In the genomic region with DNA sequence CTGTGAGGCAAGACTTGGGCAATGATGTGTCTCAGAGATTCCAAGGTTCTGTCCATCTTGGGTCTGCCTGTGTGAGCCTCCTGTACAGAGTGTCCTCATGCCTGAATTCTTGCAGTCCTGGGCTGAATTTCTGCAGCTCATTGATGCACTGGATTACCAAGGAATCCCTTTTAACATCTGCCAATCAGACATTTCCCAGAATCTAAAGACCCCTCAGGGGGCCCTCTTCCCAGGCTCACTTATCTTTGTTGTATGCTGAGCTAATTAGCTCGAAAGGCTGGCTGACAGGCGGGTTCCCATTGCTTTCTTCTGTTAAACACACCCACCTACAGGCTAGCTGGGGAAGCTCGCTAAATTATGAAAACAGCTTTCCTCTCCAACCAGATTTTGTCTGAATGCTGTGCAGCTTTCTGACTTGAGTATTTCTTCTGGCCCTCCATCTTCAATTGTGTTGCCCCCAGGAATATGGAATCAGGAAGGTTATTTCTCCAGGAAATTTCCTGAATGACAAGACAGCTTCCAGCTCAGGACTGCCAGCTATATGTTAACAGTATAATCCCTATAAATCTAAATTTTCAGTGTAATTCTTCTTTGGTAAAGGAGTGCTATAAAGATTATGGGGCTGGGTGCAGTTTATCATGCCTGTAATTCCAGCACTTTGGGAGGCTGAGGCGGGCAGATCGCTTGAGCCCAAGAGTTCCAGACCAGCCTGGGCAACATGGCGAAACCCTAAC, we compare ENCODE assay signal across 8 cellular contexts. TPM values are rescaled to one million over a fixed set of nuclear protein-coding genes. Genes with fewer than 3 reads are reported as not detected.
A peak's percentile ranks its signal among the peaks of the same experiment; 100 is the strongest.
DNase-seq lines count a peak whose midpoint lies in the region; ATAC-seq and TF ChIP-seq lines count a peak whose summit lies in the region.

Gene LIX1 (minus strand): TSS at position 91 of the 734 bp plus-strand sequence. CDS start 35 bp downstream, at position 56.

- intact Hi-C loops in dorsolateral prefrontal cortex (cut with DNase I): loop anchor here (2.0 to 5.0 kb wide), 4 partner anchors 145 to 275 kb away; partner anchors contain the start of gene LNPEP (in 1 of the 2)

- DNase-seq in activated T-cell treated with anti-CD3 and anti-CD28 coated beads, Interleukin-2, amount 50 U/mL, for 48 hours: peak; percentile 31 to 39
- DNase-seq in activated T-cell treated with anti-CD3 and anti-CD28 coated beads, Interleukin-2, amount 50 U/mL, for 1 hour: no peak
- DNase-seq in KBM-7: peak; percentile 59
- DNase-seq in RWPE2 (ENCODE audit: low spot score): no peak
- DNase-seq in dorsolateral prefrontal cortex: peak; percentile 11 to 80 (median 58)
- DNase-seq in lung microvascular endothelial cell (ENCODE audit: low read depth in 2 of 2): peak; percentile 60 to 67

- H3K27me3 ChIP-seq in RWPE2 (ENCODE audit: insufficient read depth, poor library complexity, severe bottlenecking) (no peaks in the 10 kb centered on the region), dorsolateral prefrontal cortex (peaks cover 0 to 3% (median 0%) of the 10 kb centered on the region in 45 donors)

- in situ Hi-C loops in KBM-7 (cut with MboI; ENCODE audit: low pct_unique_long_range_greater_than_20kb, low sequenced_read_pairs): no loop called here

- H3K4me3 ChIP-seq in RWPE2 (ENCODE audit: severe bottlenecking) (no peak within 1 kb of the TSS), dorsolateral prefrontal cortex (peak within 1 kb of the TSS in 56 of 59 donors; percentile 1 to 62 (median 38))

- ATAC-seq in GM21737 (IDR thresholded peaks at IDR 0.05; ENCODE audit: unreplicated experiment) (peak; percentile 67), RWPE2 (ENCODE audit: low read depth) (peak; percentile 85), HG03097 (IDR thresholded peaks at IDR 0.05; ENCODE audit: low FRiP score, unreplicated experiment) (no peak)

- H3K27ac ChIP-seq in RWPE2 (ENCODE audit: poor library complexity, severe bottlenecking) (no peak within 1 kb of the TSS), dorsolateral prefrontal cortex (peak within 1 kb of the TSS in 17 of 59 donors; percentile 7 to 52 (median 25))

- no peaks in the 10 kb centered on the region for H3K9me3 ChIP-seq in RWPE2 (ENCODE audit: severe bottlenecking)

- no peaks in the 10 kb centered on the region for H3K4me1 ChIP-seq in RWPE2 (ENCODE audit: insufficient read depth, poor library complexity, severe bottlenecking)

- TF ChIP-seq CTCF in RWPE2 (IDR thresholded peaks at IDR 0.05; ENCODE audit: poor library complexity, severe bottlenecking): peak; percentile 90
- TF ChIP-seq CTCF in dorsolateral prefrontal cortex (IDR thresholded peaks at IDR 0.05 in 54 of 56, conservative IDR thresholded peaks at IDR 0.05 in 2 of 56; ENCODE audit: low read depth in 1 of 56, partially characterized antibody in 56 of 56): peak in 55 of 56 donors; percentile 34 to 85 (median 67)

- H3K36me3 ChIP-seq in RWPE2 (ENCODE audit: low read depth): no peaks in the 10 kb centered on the region

RNA-seq across cellular contexts. Expression of gene LIX1, which starts in this region (rescaled TPM):
- total RNA-seq in dorsolateral prefrontal cortex (10 to 100 TPM in 112 of 120 experiments, 1 to 10 TPM in 8; 4.5 to 44.2 (median 17.9) TPM), lung microvascular endothelial cell (not detected in 2 replicates)

Comparison
In these comparisons a context has a peak if more than half of its experiments do, and no peak if none do; other contexts are left out.
1. DNase-seq: peak in activated T-cell treated with anti-CD3 and anti-CD28 coated beads, Interleukin-2, amount 50 U/mL, for 48 hours (2 of 2), KBM-7 (single experiment) and dorsolateral prefrontal cortex (10 of 10); none in activated T-cell treated with anti-CD3 and anti-CD28 coated beads, Interleukin-2, amount 50 U/mL, for 1 hour (single experiment) and RWPE2 (single experiment).
2. Peak in DNase-seq in lung microvascular endothelial cell; RNA of the gene not detected or under 1 TPM.